In genomic region chr15:52819253-52819652, GRCh38 we compare ENCODE assay signal across 28 cellular contexts. TPM values are rescaled to one million over a fixed set of nuclear protein-coding genes. Genes with fewer than 3 reads are reported as not detected.
"Had no signal": no experiment of that assay in that cellular context is flagged by ENCODE, and none has a peak within 500 bp of the region (broad histone marks: within the 10 kb centered on the region; RNA-seq: fewer than 3 reads in every experiment).

No MANE protein-coding gene starts in this region.

- H3K9me3 ChIP-seq: suprapubic skin, testis, thoracic aorta, thyroid gland, transverse colon, upper lobe of left lung, uterus, vagina had no signal

- H3K27ac ChIP-seq: stomach, suprapubic skin, testis, thoracic aorta, thyroid gland, tibial artery, tibial nerve, transverse colon, upper lobe of left lung, upper lobe of right lung, uterus, vagina had no signal

- FAIRE-seq: urothelium cell line had no signal

- H3K4me3 ChIP-seq: stomach, suprapubic skin, testis, thoracic aorta, thyroid gland, tibial artery, tibial nerve, transverse colon, upper lobe of left lung, upper lobe of right lung, uterus, vagina had no signal

- H3K4me1 ChIP-seq: stomach, suprapubic skin, testis, thyroid gland, tibial artery, tibial nerve, transverse colon, upper lobe of left lung, upper lobe of right lung, uterus, vagina had no signal

- DNase-seq: stimulated activated CD4-positive, alpha-beta T cell treated with anti-CD3 and anti-CD28 coated beads, Interleukin-2, amount 100 ng/mL, for 48 hours; stimulated activated CD4-positive, alpha-beta T cell treated with anti-CD3 and anti-CD28 coated beads, Interleukin-4, amount 100 ng/mL, for 1 hour; stimulated activated CD4-positive, alpha-beta T cell treated with anti-CD3 and anti-CD28 coated beads, Interleukin-4, amount 100 ng/mL, for 24 hours; stimulated activated CD4-positive, alpha-beta T cell treated with anti-CD3 and anti-CD28 coated beads, Interleukin-4, amount 100 ng/mL, for 4 hours; stimulated activated CD8-positive, alpha-beta memory T cell treated with anti-CD3 and anti-CD28 coated beads, Interleukin-4, amount 100 ng/mL, for 48 hours; stimulated activated naive B cell treated with anti-CD40 and anti-IgM and Interleukin-4, amounts not matched to agents 10 μg/mL and 1 μg/mL and 100 μg/mL, for 72 hours; stimulated activated naive CD4-positive, alpha-beta T cell; stimulated activated naive CD4-positive, alpha-beta T cell treated with Interleukin-2 at 50 U/mL for 16 hours; stimulated activated naive CD8-positive, alpha-beta T cell treated with anti-CD3 and anti-CD28 coated beads, Interleukin-15, amount 100 ng/mL, for 72 hours; stimulated activated naive CD8-positive, alpha-beta T cell treated with anti-CD3 and anti-CD28 coated beads, Interleukin-15, Interleukin-2, amounts not matched to agents 100 U/mL and 50 U/mL, for 24 hours; stomach; substantia nigra; testis; thyroid gland; tibial artery; transverse colon; trophoblast cell; upper lobe of left lung; upper lobe of right lung; uterus had no signal

- ATAC-seq: stimulated activated effector memory CD8-positive, alpha-beta T cell treated with anti-CD3 and anti-CD28 coated beads, Interleukin-12 subunit alpha, Interleukin-12 subunit beta, amount 100 ng/mL, for 72 hours; stimulated activated memory B cell treated with anti-CD40 and anti-IgM and Interleukin-4, amounts not matched to agents 10 μg/mL and 1 μg/mL and 100 μg/mL, for 72 hours; stimulated activated naive B cell treated with anti-CD40 and anti-IgM and Interleukin-4, amounts not matched to agents 10 μg/mL and 1 μg/mL and 100 μg/mL, for 72 hours; stimulated activated naive CD8-positive, alpha-beta T cell treated with anti-CD3 and anti-CD28 coated beads, Interleukin-15, amount 100 ng/mL, for 72 hours; stimulated activated naive CD8-positive, alpha-beta T cell treated with anti-CD3 and anti-CD28 coated beads, Interleukin-15, Interleukin-2, amounts not matched to agents 100 U/mL and 50 U/mL, for 24 hours; upper lobe of right lung had no signal

RNA-seq across cellular contexts. Expression of gene ONECUT1, which starts 29.1 kb away (rescaled TPM):
- polyA plus RNA-seq: stomach, urinary bladder had no signal
